ENCODE assay signal across 11 cellular contexts in genomic region chr7:32761451-32762320, GRCh38.
DNase-seq lines count a peak whose midpoint lies in the region; ATAC-seq, FAIRE-seq and TF ChIP-seq lines count a peak whose summit lies in the region.
"Had no signal": no experiment of that assay in that cellular context is flagged by ENCODE, and none has a peak within 500 bp of the region (broad histone marks: within the 10 kb centered on the region; RNA-seq: fewer than 3 reads in every experiment).

No MANE protein-coding gene starts in this region.

- H3K27me3 ChIP-seq in HUES6 (ENCODE audit: control insufficient read depth, insufficient read depth, low read length) (peaks cover 61% of the 10 kb centered on the region), K562 (ENCODE audit: control insufficient read depth in 2 of 2, insufficient read depth in 2 of 2, low read length in 2 of 2) (no peaks in the 10 kb centered on the region), iPS DF 6.9 (ENCODE audit: control insufficient read depth, insufficient read depth, low read length) (peaks cover 22% of the 10 kb centered on the region; the same call in 1 of the 2 replicates), gastrocnemius medialis (no peaks in the 10 kb centered on the region), ascending aorta (no peaks in the 10 kb centered on the region)

- intact Hi-C loops in K562 (cut with micrococcal nuclease): loop anchor here (10.0 kb wide), 2 partner anchors 293 to 423 kb away; no protein-coding TSS in a partner anchor
- intact Hi-C loops in gastrocnemius medialis (cut with DNase I; ENCODE audit: low total_unique reads): loop anchor here (10.0 kb wide), 1 partner anchor 343 kb away; the partner anchor contains the start of gene RP9
- intact Hi-C loops in ascending aorta (cut with DNase I): no loop called here

- no peak for TF ChIP-seq RAD21 in K562 (CRISPR knock-in tag; conservative IDR thresholded peaks at IDR 0.05 in 1 of 2, IDR thresholded peaks at IDR 0.05 in 1 of 2)

- no peak for DNase-seq in K562 (ENCODE audit: extremely low read depth in 1 of 4, low spot score in 3 of 4)
- no peak for DNase-seq in iPS DF 6.9 (ENCODE audit: low read depth, low spot score)
- DNase-seq in skeletal muscle cell (ENCODE audit: low read depth): no peak
- no peak for DNase-seq in gastrocnemius medialis
- no peak for DNase-seq in ascending aorta (ENCODE audit: low spot score in 2 of 2)
- DNase-seq: activated CD4-positive, alpha-beta T cell treated with anti-CD3 and anti-CD28 coated beads, Interleukin-2, amount 10 ng/mL, durations not matched to agents 7 days and 5 days had no signal

- H3K9me3 ChIP-seq in HUES6 (ENCODE audit: control insufficient read depth, insufficient read depth, low read depth, low read length) (no peaks in the 10 kb centered on the region), K562 (replicated peaks; ENCODE audit: control insufficient read depth, insufficient read depth, low read depth, low read length) (no peaks in the 10 kb centered on the region; the same call in 1 of the 2 replicates), iPS DF 6.9 (ENCODE audit: control insufficient read depth, insufficient read depth, low read length) (no peaks in the 10 kb centered on the region), gastrocnemius medialis (no peaks in the 10 kb centered on the region), ascending aorta (no peaks in the 10 kb centered on the region)
- H3K9me3 ChIP-seq: left lung had no signal

- no peaks in the 10 kb centered on the region for H3K9me1 ChIP-seq in K562 (ENCODE audit: control insufficient read depth, insufficient read depth, low read length)

- POLR2A ChIA-PET in K562 (lab: Yijun Ruan, JAX): no interaction called here

- H3K79me2 ChIP-seq in K562 (ENCODE audit: control insufficient read depth, insufficient read depth, low read length): no peaks in the 10 kb centered on the region; the same call in 2 of the 3 replicates

- CTCF ChIA-PET in K562 (lab: Yijun Ruan, JAX; ENCODE audit: low intra/inter-chr PET ratio): no interaction called here

- TF ChIP-seq CTCF in K562 (IDR thresholded peaks at IDR 0.05 in 2 of 3, conservative IDR thresholded peaks at IDR 0.05 in 1 of 3; ENCODE audit: insufficient read depth in 2 of 3, low read depth in 1 of 3, low read length in 3 of 3): no peak
- no peak for TF ChIP-seq CTCF in gastrocnemius medialis (IDR thresholded peaks at IDR 0.05 in 4 of 5, conservative IDR thresholded peaks at IDR 0.05 in 1 of 5)
- TF ChIP-seq CTCF in ascending aorta (IDR thresholded peaks at IDR 0.05): no peak

- H3K4me1 ChIP-seq in HUES6 (ENCODE audit: control insufficient read depth, insufficient read depth, low read length) (peaks cover 5% of the 10 kb centered on the region; the same call in 1 of the 2 replicates), K562 (replicated peaks in 1 of 2; ENCODE audit: control insufficient read depth in 2 of 2, insufficient read depth in 2 of 2, low read length in 2 of 2) (peaks cover 0 to 3% of the 10 kb centered on the region in 2 experiments; a peak in 3 of 5 replicates), iPS DF 6.9 (ENCODE audit: control insufficient read depth, insufficient read depth, low read length) (peaks cover 5% of the 10 kb centered on the region; the same call in 1 of the 2 replicates), gastrocnemius medialis (no peaks in the 10 kb centered on the region), ascending aorta (no peaks in the 10 kb centered on the region)
- H3K4me1 ChIP-seq: left lung had no signal

- 97% methylated on average over 34 of the region's 56 CpGs for WGBS in K562 (ENCODE audit: insufficient coverage, low coverage, missing lambda C conversion rate)
- no CpG with 5 or more reads among the region's 56 CpGs for WGBS in iPS DF 6.9 (ENCODE audit: insufficient coverage, insufficient read length)

- no peak overlapping the region for H3K4me2 ChIP-seq in K562 (ENCODE audit: insufficient read depth, low read length)

- ATAC-seq in K562: no peak
- ATAC-seq in GM18870 (IDR thresholded peaks at IDR 0.05; ENCODE audit: unreplicated experiment): no peak
- no peak for ATAC-seq in gastrocnemius medialis
- ATAC-seq: GM12878, left lung had no signal

- H3K4me3 ChIP-seq in HUES6 (ENCODE audit: low read depth, low read length) (peak overlapping the region; percentile 49), K562 (no peak overlapping the region), iPS DF 6.9 (ENCODE audit: low read length) (peak overlapping the region; percentile 2; the same call in 1 of the 2 replicates), skeletal muscle cell (ENCODE audit: low read depth, low read length) (peak overlapping the region; percentile 20), gastrocnemius medialis (no peak overlapping the region), ascending aorta (peak overlapping the region in 1 of 2 donors; percentile 15)
- H3K4me3 ChIP-seq: GM12878, left lung had no signal

- BruUV-seq in K562 (replicated peaks; lab: Mats Ljungman, UMichigan): no TSS peak

- H2AFZ ChIP-seq in K562 (ENCODE audit: low read depth, low read length): no peak overlapping the region

- no peak overlapping the region for H3K9ac ChIP-seq in HUES6 (ENCODE audit: low read length)
- no peak overlapping the region for H3K9ac ChIP-seq in K562 (ENCODE audit: insufficient read depth in 1 of 2, low read depth in 2 of 2, low read length in 2 of 2)

- H3K27ac ChIP-seq in HUES6 (ENCODE audit: low read depth, low read length) (no peak overlapping the region), K562 (ENCODE audit: extremely low read depth, low read depth, low read length) (no peak overlapping the region), iPS DF 6.9 (ENCODE audit: low read length) (no peak overlapping the region), gastrocnemius medialis (no peak overlapping the region), ascending aorta (no peak overlapping the region)
- H3K27ac ChIP-seq: left lung had no signal

- no peaks in the 10 kb centered on the region for H4K20me1 ChIP-seq in K562 (replicated peaks; ENCODE audit: control insufficient read depth, insufficient read depth, low read length)

- H3K36me3 ChIP-seq in HUES6 (ENCODE audit: control insufficient read depth, insufficient read depth, low read length) (no peaks in the 10 kb centered on the region), K562 (ENCODE audit: control insufficient read depth, insufficient read depth, low read length) (peaks cover 5% of the 10 kb centered on the region; the same call in 1 of the 3 replicates), iPS DF 6.9 (ENCODE audit: control insufficient read depth, insufficient read depth, low read length) (no peaks in the 10 kb centered on the region), gastrocnemius medialis (no peaks in the 10 kb centered on the region), ascending aorta (no peaks in the 10 kb centered on the region)
- H3K36me3 ChIP-seq: left lung had no signal

- in situ Hi-C loops in K562 (cut with MboI) (no loop called here), gastrocnemius medialis (cut with MboI; ENCODE audit: low sequenced_read_pairs in 4 of 4) (no loop called here)

- TF ChIP-seq POLR2A in K562 (conservative IDR thresholded peaks at IDR 0.05) (no peak), gastrocnemius medialis (IDR thresholded peaks at IDR 0.05) (no peak)

- TF ChIP-seq EP300 in K562 (IDR thresholded peaks at IDR 0.05; ENCODE audit: low read length): no peak

- no peak for FAIRE-seq in K562 (lab: Jason Lieb, UNC)
- FAIRE-seq: GM12878, urothelium cell line had no signal

TF ChIP-seq in K562, 482 proteins besides CTCF, POLR2A, EP300 and RAD21 (continues in another document):
- TF ChIP-seq NFATC3 (IDR thresholded peaks at IDR 0.05): no peak
- TF ChIP-seq ZNF146 (CRISPR knock-in tag; IDR thresholded peaks at IDR 0.05; ENCODE audit: unreplicated experiment): no peak
- no peak for TF ChIP-seq ARID3B (CRISPR knock-in tag; IDR thresholded peaks at IDR 0.05; ENCODE audit: borderline replicate concordance)
- TF ChIP-seq STAT6 (CRISPR knock-in tag; IDR thresholded peaks at IDR 0.05): no peak
- TF ChIP-seq ZNF584 (CRISPR knock-in tag; IDR thresholded peaks at IDR 0.05; ENCODE audit: low read depth): no peak
- TF ChIP-seq CREBBP (IDR thresholded peaks at IDR 0.05; ENCODE audit: low read depth, low read length): no peak
- no peak for TF ChIP-seq ETV6 (IDR thresholded peaks at IDR 0.05; ENCODE audit: borderline replicate concordance in 1 of 2, low read depth in 2 of 2, low read length in 1 of 2)
- no peak for TF ChIP-seq ETV6 (CRISPR knock-in tag; IDR thresholded peaks at IDR 0.05; ENCODE audit: borderline replicate concordance)
- TF ChIP-seq BCOR (IDR thresholded peaks at IDR 0.05): no peak
- TF ChIP-seq RFX1 (IDR thresholded peaks at IDR 0.05): peak; percentile 48

Comparison
In these comparisons a context has a peak if more than half of its experiments do, and no peak if none do; other contexts are left out.
1. H3K4me3 ChIP-seq: peak in HUES6 (single experiment), iPS DF 6.9 (single experiment) and skeletal muscle cell (single experiment); none in K562 (single experiment) and gastrocnemius medialis (0 of 4).